Comparison of ENCODE assay signal across 8 cellular contexts in genomic region chr11:85558411-85558810, GRCh38.
"Had no signal": no experiment of that assay in that cellular context is flagged by ENCODE, and none has a peak within 500 bp of the region (broad histone marks: within the 10 kb centered on the region; RNA-seq: fewer than 3 reads in every experiment).

No MANE protein-coding gene starts in this region.

- H3K4me1 Mint-ChIP-seq: IgD-negative memory B cell had no signal

- H3K36me3 Mint-ChIP-seq: IgD-negative memory B cell had no signal

- H3K9me3 Mint-ChIP-seq: IgD-negative memory B cell had no signal

- DNase-seq: IMR-90, Karpas-422, KBM-7, KG1 had no signal

- H3K4me3 Mint-ChIP-seq: IgD-negative memory B cell had no signal

- H3K27me3 Mint-ChIP-seq: IgD-negative memory B cell had no signal

- FAIRE-seq: HepG2 had no signal

- H3K27ac Mint-ChIP-seq: IgD-negative memory B cell had no signal

- H3K9ac ChIP-seq: KMS-11 had no signal

- ATAC-seq: HepG2 had no signal

- H3K4me2 ChIP-seq: KMS-11 had no signal

- H3K27ac ChIP-seq: HL-60, KMS-11 had no signal
